In genomic region chr12:14810167-14810952, GRCh38 we compare ENCODE assay signal across 19 cellular contexts. TPM values are rescaled to one million over a fixed set of nuclear protein-coding genes. Genes with fewer than 3 reads are reported as not detected.
"Had no signal": no experiment of that assay in that cellular context is flagged by ENCODE, and none has a peak within 500 bp of the region (broad histone marks: within the 10 kb centered on the region; RNA-seq: fewer than 3 reads in every experiment).

No MANE protein-coding gene starts in this region.

- H3K4me3 ChIP-seq: coronary artery, gastrocnemius medialis, heart right ventricle, mucosa of descending colon, suprapubic skin had no signal

- DNase-seq: activated CD4-positive, CD25-positive, alpha-beta regulatory T cell; activated gamma-delta T cell treated with Interleukin-2 at 50 U/mL for 16 hours; effector CD8-positive, alpha-beta T cell; gastrocnemius medialis; heart right ventricle; left ventricle myocardium superior; naive thymus-derived CD8-positive, alpha-beta T cell; nucleus accumbens; T-helper 2 cell had no signal

- ATAC-seq: activated T-cell treated with anti-CD3 and anti-CD28 coated beads, Interleukin-2, amount 50 U/mL, for 72 hours; gastrocnemius medialis; right cardiac atrium; stimulated activated effector memory CD8-positive, alpha-beta T cell treated with anti-CD3 and anti-CD28 coated beads, Interleukin-12 subunit alpha, Interleukin-12 subunit beta, amount 100 ng/mL, for 72 hours had no signal

- H3K27ac ChIP-seq: coronary artery, epithelial cell of prostate, gastrocnemius medialis, heart right ventricle, suprapubic skin had no signal

- H3K9me3 ChIP-seq: gastrocnemius medialis, heart right ventricle, mucosa of descending colon, suprapubic skin had no signal

- H3K27me3 ChIP-seq: gastrocnemius medialis, heart right ventricle, suprapubic skin had no signal

- H3K36me3 ChIP-seq: gastrocnemius medialis, heart right ventricle, suprapubic skin had no signal

- H3K4me1 ChIP-seq: gastrocnemius medialis, suprapubic skin had no signal

RNA-seq across cellular contexts. Expression of gene SMCO3, which starts 3.6 kb away (rescaled TPM):
- total RNA-seq: activated CD4-positive, alpha-beta T cell treated with anti-CD3 and anti-CD28 coated beads, Interleukin-2, amount 10 ng/mL, durations not matched to agents 7 days and 5 days; activated T-cell treated with anti-CD3 and anti-CD28 coated beads, Interleukin-2, amount 50 U/mL, for 72 hours; mucosa of descending colon; naive thymus-derived CD8-positive, alpha-beta T cell; progenitor cell of endocrine pancreas; suprapubic skin; ureter had no signal

RNA-seq across cellular contexts. Expression of gene ART4, which starts 33.0 kb away (rescaled TPM):
- total RNA-seq: activated CD4-positive, alpha-beta T cell treated with anti-CD3 and anti-CD28 coated beads, Interleukin-2, amount 10 ng/mL, durations not matched to agents 7 days and 5 days; activated T-cell treated with anti-CD3 and anti-CD28 coated beads, Interleukin-2, amount 50 U/mL, for 72 hours; naive thymus-derived CD8-positive, alpha-beta T cell had no signal
- polyA plus RNA-seq: naive thymus-derived CD8-positive, alpha-beta T cell had no signal
